In genomic region chr3:149011676-149012075, GRCh38 we compare ENCODE assay signal across 10 cellular contexts.
"Had no signal": no experiment of that assay in that cellular context is flagged by ENCODE, and none has a peak within 500 bp of the region (broad histone marks: within the 10 kb centered on the region; RNA-seq: fewer than 3 reads in every experiment).

No MANE protein-coding gene starts in this region.

- H3K9me3 ChIP-seq: tibial nerve, vagina had no signal

- H3K27me3 ChIP-seq: cardiac muscle cell, tibial nerve, vagina had no signal

- H3K4me3 ChIP-seq: cardiac muscle cell, skin epidermis, tibial nerve, vagina had no signal

- H3K27ac ChIP-seq: cardiac muscle cell, tibial nerve, vagina had no signal

- ATAC-seq: left colon had no signal

- DNase-seq: activated CD4-positive, alpha-beta memory T cell treated with anti-CD3 and anti-CD28 coated beads for 36 hours; activated CD4-positive, CD25-positive, alpha-beta regulatory T cell treated with anti-CD3 and anti-CD28 coated beads, Interleukin-2, amount 50 U/mL, for 72 hours; activated naive CD8-positive, alpha-beta T cell treated with anti-CD3 and anti-CD28 coated beads, Interleukin-2, amount 10 ng/mL, durations not matched to agents 7 days and 5 days; hypothalamus; left colon; mammary epithelial cell had no signal
